Comparison of ENCODE assay signal across 9 cellular contexts in the genomic region with DNA sequence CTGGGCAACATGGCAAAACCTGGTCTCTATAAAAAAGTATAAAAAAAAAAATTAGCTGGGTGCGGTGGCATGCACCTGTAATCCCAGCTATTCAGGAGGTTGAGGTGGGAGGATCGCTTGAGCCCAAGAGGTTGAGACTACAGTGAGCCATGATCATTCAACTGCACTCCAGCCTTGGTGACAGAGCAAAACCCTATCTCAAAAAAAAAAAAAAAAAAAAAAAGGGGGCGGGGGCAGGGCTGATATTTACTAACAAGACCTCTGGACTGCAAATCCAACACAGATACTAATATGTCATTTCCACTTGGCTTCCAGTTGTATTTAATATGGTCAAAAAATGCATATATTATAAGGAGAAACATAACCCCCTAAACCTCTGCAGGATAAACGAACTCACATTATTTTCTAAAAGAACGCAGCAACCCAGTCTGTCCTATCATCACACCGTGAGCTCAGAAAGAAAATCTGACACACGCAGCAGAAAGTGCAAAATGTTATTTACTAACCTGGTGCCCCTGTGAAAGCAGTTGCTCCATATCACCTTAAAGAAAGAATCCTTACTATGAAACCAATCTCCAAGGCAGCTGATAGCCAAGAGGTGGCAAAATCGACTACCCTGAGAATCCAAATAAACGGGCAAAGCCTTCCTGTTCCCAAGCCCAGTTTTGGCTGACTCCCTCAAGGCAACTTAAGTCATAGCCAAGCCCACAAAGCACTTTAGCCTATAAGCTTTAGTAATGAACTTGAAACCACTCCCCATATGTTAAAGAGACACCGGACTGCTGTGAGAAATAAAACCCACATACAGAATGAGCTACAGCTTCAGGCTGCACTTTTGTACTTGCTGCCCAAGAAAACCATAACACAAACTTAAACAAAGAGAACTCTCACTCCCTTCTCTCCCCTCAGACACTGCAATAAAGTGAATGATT. TPM values are rescaled to one million over a fixed set of nuclear protein-coding genes. Genes with fewer than 3 reads are reported as not detected.
DNase-seq lines count a peak whose midpoint lies in the region; ATAC-seq and TF ChIP-seq lines count a peak whose summit lies in the region.
"Had no signal": no experiment of that assay in that cellular context is flagged by ENCODE, and none has a peak within 500 bp of the region (broad histone marks: within the 10 kb centered on the region; RNA-seq: fewer than 3 reads in every experiment).

No MANE protein-coding gene starts in this region.

- TF ChIP-seq POLR2A in testis (IDR thresholded peaks at IDR 0.05): peak; percentile 42

- peaks cover 12% of the 10 kb centered on the region; the same call in 2 of the 3 replicates for H3K4me1 Mint-ChIP-seq in GM23338

- intact Hi-C loops in left colon (cut with DNase I, micrococcal nuclease) (loop anchor here in 1 of 2 donors (5.0 kb wide), 1 partner anchor 124 kb away; no protein-coding TSS in a partner anchor), testis (cut with DNase I; ENCODE audit: low total_unique reads) (loop anchor here (10.0 kb wide), 1 partner anchor 116 kb away; no protein-coding TSS in a partner anchor)

- H3K4me3 ChIP-seq in GM23338 (no peak overlapping the region), cardiac fibroblast (replicated peaks in 1 of 2; ENCODE audit: low read depth in 2 of 2, low read length in 2 of 2) (peak overlapping the region; percentile 45 to 58), testis (peak overlapping the region; percentile 39 to 40)

- H2AFZ ChIP-seq in GM23338: no peak overlapping the region

- TF ChIP-seq CTCF in GM23338 (conservative IDR thresholded peaks at IDR 0.05; ENCODE audit: low read depth in 2 of 2) (no peak), cardiac fibroblast (IDR thresholded peaks at IDR 0.05; ENCODE audit: low read depth, low read length) (no peak), testis (IDR thresholded peaks at IDR 0.05) (no peak)

- no peak overlapping the region for H3K27ac ChIP-seq in GM23338 (ENCODE audit: low read depth)
- peak overlapping the region in 1 of 2 donors; percentile 60 for H3K27ac ChIP-seq in testis

- no peaks in the 10 kb centered on the region for H4K20me1 ChIP-seq in GM23338 (replicated peaks; ENCODE audit: insufficient read depth)

- ATAC-seq in GM23338 (peak; percentile 95), left colon (peak; percentile 94)

- no peaks in the 10 kb centered on the region for H3K9me3 Mint-ChIP-seq in GM23338
- H3K9me3 Mint-ChIP-seq: central memory CD8-positive, alpha-beta T cell had no signal

- no peaks in the 10 kb centered on the region for H3K27me3 Mint-ChIP-seq in GM23338 (ENCODE audit: insufficient read depth, low read depth, poor library complexity)

- H3K9me3 ChIP-seq in testis: no peaks in the 10 kb centered on the region

- no peak overlapping the region for H3K4me2 ChIP-seq in GM23338

- H3K27ac Mint-ChIP-seq in GM23338: peak overlapping the region; percentile 52; the same call in 1 of the 2 replicates

- H3F3A ChIP-seq in GM23338 (replicated peaks; ENCODE audit: low read depth): no peaks in the 10 kb centered on the region

- no peaks in the 10 kb centered on the region for H3K79me2 ChIP-seq in GM23338 (replicated peaks; ENCODE audit: insufficient read depth)

- H3K36me3 Mint-ChIP-seq in GM23338 (ENCODE audit: low read depth): no peaks in the 10 kb centered on the region

- WGBS in testis, 2 donors: 48 to 54% methylated on average over 10 of the region's 10 CpGs

- H3K4me1 ChIP-seq in GM23338 (ENCODE audit: insufficient read depth): peaks cover 2% of the 10 kb centered on the region
- H3K4me1 ChIP-seq in testis: peaks cover 11% of the 10 kb centered on the region

- DNase-seq in ACHN (peak; percentile 83), GM23338 (ENCODE audit: low spot score) (peak; percentile 83), NCI-H226 (peak; percentile 82), cardiac fibroblast (ENCODE audit: low read depth in 2 of 2) (peak; percentile 94), left colon (peak; percentile 41 to 53), testis (peak; percentile 78), NCI-H187 treated with DMSO at 0.1 percent for 48 hours (lab: John Stamatoyannopoulos, UW) (no peak)
- no peak for DNase-seq in stimulated activated CD4-positive, alpha-beta T cell treated with anti-CD3 and anti-CD28 coated beads, Interleukin-2, amount 100 ng/mL, for 48 hours

- no peaks in the 10 kb centered on the region for H3K9me2 ChIP-seq in GM23338 (ENCODE audit: insufficient read depth)

- in situ Hi-C loops in ACHN (cut with HindIII; ENCODE audit: low pct_ligation_motif_present, low pct_unique_long_range_greater_than_20kb, low sequenced_read_pairs): no loop called here

- peak overlapping the region; percentile 55 for H3K4me3 Mint-ChIP-seq in GM23338
- H3K4me3 Mint-ChIP-seq: central memory CD8-positive, alpha-beta T cell had no signal

- H3K36me3 ChIP-seq in GM23338 (ENCODE audit: insufficient read depth) (no peaks in the 10 kb centered on the region), testis (ENCODE audit: low read depth, missing control alignments) (no peaks in the 10 kb centered on the region)

- H3K27me3 ChIP-seq in GM23338 (ENCODE audit: insufficient read depth): no peaks in the 10 kb centered on the region
- no peaks in the 10 kb centered on the region for H3K27me3 ChIP-seq in testis

TF ChIP-seq in GM23338, 12 proteins besides CTCF, POLR2A, EP300 and RAD21 (continues in another document):
- TF ChIP-seq STAT1 (IDR thresholded peaks at IDR 0.05; ENCODE audit: unreplicated experiment) (no peak), POLR2AphosphoS5 (IDR thresholded peaks at IDR 0.05; ENCODE audit: low read depth) (no peak), JUNB (IDR thresholded peaks at IDR 0.05; ENCODE audit: unreplicated experiment) (no peak), CREB1 (CRISPR knock-in tag; IDR thresholded peaks at IDR 0.05; ENCODE audit: low read depth) (no peak), ZNF114 (CRISPR knock-in tag; IDR thresholded peaks at IDR 0.05) (no peak), EZH2phosphoT487 (IDR thresholded peaks at IDR 0.05; ENCODE audit: unreplicated experiment) (no peak)
- TF ChIP-seq, protein P1, sequence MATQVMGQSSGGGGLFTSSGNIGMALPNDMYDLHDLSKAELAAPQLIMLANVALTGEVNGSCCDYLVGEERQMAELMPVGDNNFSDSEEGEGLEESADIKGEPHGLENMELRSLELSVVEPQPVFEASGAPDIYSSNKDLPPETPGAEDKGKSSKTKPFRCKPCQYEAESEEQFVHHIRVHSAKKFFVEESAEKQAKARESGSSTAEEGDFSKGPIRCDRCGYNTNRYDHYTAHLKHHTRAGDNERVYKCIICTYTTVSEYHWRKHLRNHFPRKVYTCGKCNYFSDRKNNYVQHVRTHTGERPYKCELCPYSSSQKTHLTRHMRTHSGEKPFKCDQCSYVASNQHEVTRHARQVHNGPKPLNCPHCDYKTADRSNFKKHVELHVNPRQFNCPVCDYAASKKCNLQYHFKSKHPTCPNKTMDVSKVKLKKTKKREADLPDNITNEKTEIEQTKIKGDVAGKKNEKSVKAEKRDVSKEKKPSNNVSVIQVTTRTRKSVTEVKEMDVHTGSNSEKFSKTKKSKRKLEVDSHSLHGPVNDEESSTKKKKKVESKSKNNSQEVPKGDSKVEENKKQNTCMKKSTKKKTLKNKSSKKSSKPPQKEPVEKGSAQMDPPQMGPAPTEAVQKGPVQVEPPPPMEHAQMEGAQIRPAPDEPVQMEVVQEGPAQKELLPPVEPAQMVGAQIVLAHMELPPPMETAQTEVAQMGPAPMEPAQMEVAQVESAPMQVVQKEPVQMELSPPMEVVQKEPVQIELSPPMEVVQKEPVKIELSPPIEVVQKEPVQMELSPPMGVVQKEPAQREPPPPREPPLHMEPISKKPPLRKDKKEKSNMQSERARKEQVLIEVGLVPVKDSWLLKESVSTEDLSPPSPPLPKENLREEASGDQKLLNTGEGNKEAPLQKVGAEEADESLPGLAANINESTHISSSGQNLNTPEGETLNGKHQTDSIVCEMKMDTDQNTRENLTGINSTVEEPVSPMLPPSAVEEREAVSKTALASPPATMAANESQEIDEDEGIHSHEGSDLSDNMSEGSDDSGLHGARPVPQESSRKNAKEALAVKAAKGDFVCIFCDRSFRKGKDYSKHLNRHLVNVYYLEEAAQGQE (IDR thresholded peaks at IDR 0.05; ENCODE audit: unreplicated experiment): no peak

RNA-seq across cellular contexts. Expression of a gene that starts 39.3 kb away (rescaled TPM):
- 2.2 and 6.7 TPM in 2 replicates for total RNA-seq in GM23338 (2014; rRNA removed; shearing (Covaris generic))
- polyA plus RNA-seq in GM23338 (2016; fragmentation: Nextera tagmentation; extraction: Ambion mirVana) (1.4 and 2.0 TPM in 2 replicates), testis (ENCODE audit: insufficient read depth, low read depth, low replicate concordance) (10.7 TPM)
- total RNA-seq in left colon (100 to 1,000 TPM in 1 of 2 donors, 10 to 100 TPM in 1; 79.7 to 109 TPM), testis (10 to 100 TPM; 19.1 to 27.4 TPM)

Comparison
In these comparisons a context has a peak if more than half of its experiments do, and no peak if none do; other contexts are left out.
1. DNase-seq: peak in ACHN (single experiment), GM23338 (single experiment), NCI-H226 (single experiment), cardiac fibroblast (2 of 2), left colon (2 of 2) and testis (single experiment); none in stimulated activated CD4-positive, alpha-beta T cell treated with anti-CD3 and anti-CD28 coated beads, Interleukin-2, amount 100 ng/mL, for 48 hours (0 of 2) and NCI-H187 treated with DMSO at 0.1 percent for 48 hours (single experiment).